ENCODE assay signal across 8 cellular contexts in genomic region chr15:65032823-65033537, GRCh38. TPM values are rescaled to one million over a fixed set of nuclear protein-coding genes. Genes with fewer than 3 reads are reported as not detected.
DNase-seq lines count a peak whose midpoint lies in the region; ATAC-seq and TF ChIP-seq lines count a peak whose summit lies in the region.

No MANE protein-coding gene starts in this region.

- intact Hi-C loops in CD14-positive monocyte (cut with micrococcal nuclease): loop anchor here in 1 of 2 donors (10.0 kb wide), 1 partner anchor 262 kb away; the partner anchor contains the start of gene RNU5A-1
- intact Hi-C loops in posterior vena cava (cut with DNase I): loop anchor here (5.0 to 10.0 kb wide), 2 partner anchors 52 to 69 kb away; no protein-coding TSS in a partner anchor

- peaks cover 21% of the 10 kb centered on the region for H3K4me1 Mint-ChIP-seq in CD14-positive monocyte
- H3K4me1 Mint-ChIP-seq in activated T-helper 17 cell treated with anti-CD3 and anti-CD28 coated beads, Interleukin-2, amount 50 U/mL, for 72 hours: peaks cover 6% of the 10 kb centered on the region

- peak; percentile 46 for ATAC-seq in activated T-helper 17 cell treated with anti-CD3 and anti-CD28 coated beads, Interleukin-2, amount 50 U/mL, for 72 hours (replicated peaks)
- ATAC-seq in HG02981 (IDR thresholded peaks at IDR 0.05; ENCODE audit: unreplicated experiment): no peak

- no peaks in the 10 kb centered on the region for H3K36me3 Mint-ChIP-seq in CD14-positive monocyte
- peaks cover 6% of the 10 kb centered on the region for H3K36me3 Mint-ChIP-seq in activated T-helper 17 cell treated with anti-CD3 and anti-CD28 coated beads, Interleukin-2, amount 50 U/mL, for 72 hours (ENCODE audit: low read depth)

- TF ChIP-seq CTCF in CD14-positive monocyte (IDR thresholded peaks at IDR 0.05): peak; percentile 67

- DNase-seq in CD14-positive monocyte (ENCODE audit: low spot score) (peak; percentile 60), HCEC 1CT (peak; percentile 81), NOMO-1 (lab: John Stamatoyannopoulos, UW; ENCODE audit: unreplicated experiment in 2 of 2) (peak; percentile 53 to 62), glomerular visceral epithelial cell (ENCODE audit: extremely low spot score) (peak; percentile 89), posterior vena cava (ENCODE audit: low spot score) (peak; percentile 84), NCI-H2081 (lab: John Stamatoyannopoulos, UW) (no peak)

- H3K27me3 Mint-ChIP-seq in CD14-positive monocyte (ENCODE audit: low read depth in 3 of 3): peaks cover 8 to 16% (median 12%) of the 10 kb centered on the region in 3 donors
- peaks cover 3% of the 10 kb centered on the region for H3K27me3 Mint-ChIP-seq in activated T-helper 17 cell treated with anti-CD3 and anti-CD28 coated beads, Interleukin-2, amount 50 U/mL, for 72 hours

- no peaks in the 10 kb centered on the region for H3K9me3 Mint-ChIP-seq in CD14-positive monocyte
- H3K9me3 Mint-ChIP-seq in activated T-helper 17 cell treated with anti-CD3 and anti-CD28 coated beads, Interleukin-2, amount 50 U/mL, for 72 hours: no peaks in the 10 kb centered on the region

- H3K4me3 Mint-ChIP-seq in CD14-positive monocyte: peak overlapping the region in 1 of 2 donors; percentile 59
- H3K4me3 Mint-ChIP-seq in activated T-helper 17 cell treated with anti-CD3 and anti-CD28 coated beads, Interleukin-2, amount 50 U/mL, for 72 hours: peak overlapping the region; percentile 3

- peak overlapping the region in 1 of 7 donors; percentile 40 for H3K27ac Mint-ChIP-seq in CD14-positive monocyte
- H3K27ac Mint-ChIP-seq in activated T-helper 17 cell treated with anti-CD3 and anti-CD28 coated beads, Interleukin-2, amount 50 U/mL, for 72 hours: no peak overlapping the region

RNA-seq across cellular contexts. Expression of gene MTFMT, which starts 3.5 kb away (rescaled TPM):
- polyA plus RNA-seq in CD14-positive monocyte: 10 to 100 TPM in 1 of 2 donors, 1 to 10 TPM in 1; 9.0 to 10.8 TPM
- 10 to 100 TPM; 11.6 to 17.1 TPM for total RNA-seq in activated T-helper 17 cell treated with anti-CD3 and anti-CD28 coated beads, Interleukin-2, amount 50 U/mL, for 72 hours
- total RNA-seq in posterior vena cava: 10 to 100 TPM; 14.9 to 20.0 TPM

RNA-seq across cellular contexts. Expression of gene SLC51B, which starts 12.2 kb away (rescaled TPM):
- not detected for polyA plus RNA-seq in CD14-positive monocyte
- total RNA-seq in activated T-helper 17 cell treated with anti-CD3 and anti-CD28 coated beads, Interleukin-2, amount 50 U/mL, for 72 hours: not detected
- not detected for total RNA-seq in posterior vena cava

RNA-seq across cellular contexts. Expression of gene RASL12, which starts 34.8 kb away (rescaled TPM):
- polyA plus RNA-seq in CD14-positive monocyte: not detected
- not detected for total RNA-seq in activated T-helper 17 cell treated with anti-CD3 and anti-CD28 coated beads, Interleukin-2, amount 50 U/mL, for 72 hours
- 10 to 100 TPM; 82.4 to 93.9 TPM for total RNA-seq in posterior vena cava

RNA-seq across cellular contexts. Expression of gene SPG21, which starts 43.3 kb away (rescaled TPM):
- 100 to 1,000 TPM; 358 to 375 TPM for polyA plus RNA-seq in CD14-positive monocyte
- 10 to 100 TPM; 65.1 to 87.7 TPM for total RNA-seq in activated T-helper 17 cell treated with anti-CD3 and anti-CD28 coated beads, Interleukin-2, amount 50 U/mL, for 72 hours
- 10 to 100 TPM; 65.8 to 78.2 TPM for total RNA-seq in posterior vena cava

RNA-seq across cellular contexts. Expression of gene KBTBD13, which starts 43.6 kb away (rescaled TPM):
- not detected for polyA plus RNA-seq in CD14-positive monocyte
- not detected for total RNA-seq in activated T-helper 17 cell treated with anti-CD3 and anti-CD28 coated beads, Interleukin-2, amount 50 U/mL, for 72 hours
- total RNA-seq in posterior vena cava: under 1 TPM; 0.37 to 0.57 TPM

Comparison
In these comparisons a context has a peak if more than half of its experiments do, and no peak if none do; other contexts are left out.
1. DNase-seq: peak in CD14-positive monocyte (single experiment), HCEC 1CT (single experiment), NOMO-1 (2 of 2), glomerular visceral epithelial cell (single experiment) and posterior vena cava (single experiment); none in NCI-H2081 (0 of 2).
2. RNA of gene RASL12, which starts 34.8 kb away (total RNA-seq): 82.4 to 93.9 TPM in posterior vena cava; not detected in activated T-helper 17 cell treated with anti-CD3 and anti-CD28 coated beads, Interleukin-2, amount 50 U/mL, for 72 hours; every median in the first group is over 10 times any median in the second.